Comparison of ENCODE assay signal across 24 cellular contexts in the genomic region with DNA sequence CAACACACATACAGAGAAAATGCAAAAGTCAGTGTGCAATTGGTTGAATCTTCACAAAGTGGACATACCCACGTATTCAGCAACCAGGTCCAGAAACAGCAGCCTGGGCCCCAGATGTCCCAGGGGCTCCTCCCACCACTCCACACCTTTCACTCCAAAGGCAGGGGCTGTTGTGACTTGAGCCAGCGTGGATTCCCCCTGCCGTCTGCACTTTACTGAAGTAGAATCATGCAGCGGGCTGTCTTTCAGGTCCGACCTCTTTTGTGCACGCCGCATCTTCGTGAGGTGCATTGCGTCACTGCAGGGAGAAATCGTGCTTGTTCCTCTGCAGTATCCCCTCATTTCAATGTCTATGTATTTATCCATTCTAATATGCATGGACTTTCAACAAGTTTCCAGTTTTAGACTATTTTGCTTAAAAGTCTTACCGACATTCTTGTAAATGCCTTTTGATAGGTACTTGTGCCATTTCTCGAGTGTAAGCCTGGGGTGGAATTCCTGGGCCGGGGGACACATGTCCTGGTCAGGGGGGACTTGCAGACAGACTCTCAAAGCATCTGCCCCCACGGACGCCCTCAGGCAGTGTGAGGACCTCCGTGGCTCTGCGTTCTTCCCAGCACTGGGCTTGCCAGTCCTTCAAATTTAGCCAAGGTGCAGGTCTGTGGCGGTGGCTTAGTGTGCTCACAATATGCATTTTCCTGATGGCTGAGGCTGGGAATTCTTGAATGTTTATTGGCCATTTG. TPM values are rescaled to one million over a fixed set of nuclear protein-coding genes. Genes with fewer than 3 reads are reported as not detected.
"Had no signal": no experiment of that assay in that cellular context is flagged by ENCODE, and none has a peak within 500 bp of the region (broad histone marks: within the 10 kb centered on the region; RNA-seq: fewer than 3 reads in every experiment).

No MANE protein-coding gene starts in this region.

- H3K4me3 ChIP-seq: K562, SK-N-MC had no signal

- H3K4me1 Mint-ChIP-seq: activated CD4-positive, alpha-beta memory T cell treated with anti-CD3 and anti-CD28 coated beads, Interleukin-2, amount 10 ng/mL, durations not matched to agents 7 days and 5 days; activated CD4-positive, alpha-beta T cell treated with anti-CD3 and anti-CD28 coated beads for 36 hours had no signal

- FAIRE-seq: K562, RCC 7860 had no signal

- H3K27ac ChIP-seq: brain microvascular endothelial cell, SK-N-MC, WERI-Rb-1 had no signal

- H3K27me3 ChIP-seq: brain microvascular endothelial cell had no signal

- H3K36me3 ChIP-seq: brain microvascular endothelial cell, WERI-Rb-1 had no signal

- H3K4me3 Mint-ChIP-seq: activated CD4-positive, alpha-beta memory T cell treated with anti-CD3 and anti-CD28 coated beads, Interleukin-2, amount 10 ng/mL, durations not matched to agents 7 days and 5 days; activated CD4-positive, alpha-beta T cell treated with anti-CD3 and anti-CD28 coated beads for 36 hours; activated naive CD8-positive, alpha-beta T cell treated with anti-CD3 and anti-CD28 coated beads for 36 hours had no signal

- DNase-seq: activated CD4-positive, alpha-beta memory T cell treated with anti-CD3 and anti-CD28 coated beads, Interleukin-2, amount 10 ng/mL, durations not matched to agents 7 days and 5 days; activated CD4-positive, alpha-beta T cell treated with anti-CD3 and anti-CD28 coated beads for 36 hours; activated CD4-positive, alpha-beta T cell treated with anti-CD3 and anti-CD28 coated beads, Interleukin-2, amount 50 U/mL, for 1 hour; activated naive CD4-positive, alpha-beta T cell treated with Interleukin-2 at 50 U/mL for 16 hours; activated naive CD8-positive, alpha-beta T cell treated with anti-CD3 and anti-CD28 coated beads for 36 hours; activated T-cell treated with anti-CD3 and anti-CD28 coated beads for 4 hours; brain microvascular endothelial cell; Karpas-422; MM.1S; NCI-H1105; NCI-H1436; NCI-H1694 treated with DMSO at 0.1 percent for 48 hours; NCI-H2081 treated with DMSO at 0.1 percent for 48 hours; NCI-H446; NCI-H524; PC-3; T-helper 1 cell; WERI-Rb-1 had no signal

- H3K27ac Mint-ChIP-seq: activated CD4-positive, alpha-beta memory T cell treated with anti-CD3 and anti-CD28 coated beads, Interleukin-2, amount 10 ng/mL, durations not matched to agents 7 days and 5 days; activated CD4-positive, alpha-beta T cell treated with anti-CD3 and anti-CD28 coated beads for 36 hours; activated naive CD8-positive, alpha-beta T cell treated with anti-CD3 and anti-CD28 coated beads for 36 hours had no signal

- H3K36me3 Mint-ChIP-seq: activated naive CD8-positive, alpha-beta T cell treated with anti-CD3 and anti-CD28 coated beads for 36 hours had no signal

- ATAC-seq: activated CD4-positive, alpha-beta T cell treated with anti-CD3 and anti-CD28 coated beads for 36 hours; K562; PC-3 had no signal

RNA-seq across cellular contexts. Expression of gene ACTRT2, which starts 29.3 kb away (rescaled TPM):
- total RNA-seq: activated CD4-positive, alpha-beta memory T cell treated with anti-CD3 and anti-CD28 coated beads, Interleukin-2, amount 10 ng/mL, durations not matched to agents 7 days and 5 days; activated CD4-positive, alpha-beta T cell treated with anti-CD3 and anti-CD28 coated beads for 36 hours; activated CD8-positive, alpha-beta memory T cell treated with anti-CD3 and anti-CD28 coated beads for 36 hours; activated naive CD8-positive, alpha-beta T cell treated with anti-CD3 and anti-CD28 coated beads for 36 hours; K562; PC-3; T-helper 2 cell treated with Interferon-gamma antibody and Interleukin-4, amounts not matched to agents 100 ng/mL and 5 ng/mL, for 36 hours had no signal
- polyA plus RNA-seq: adipose tissue, K562 had no signal
